11 cellular contexts compared by ENCODE assay signal in the genomic region with DNA sequence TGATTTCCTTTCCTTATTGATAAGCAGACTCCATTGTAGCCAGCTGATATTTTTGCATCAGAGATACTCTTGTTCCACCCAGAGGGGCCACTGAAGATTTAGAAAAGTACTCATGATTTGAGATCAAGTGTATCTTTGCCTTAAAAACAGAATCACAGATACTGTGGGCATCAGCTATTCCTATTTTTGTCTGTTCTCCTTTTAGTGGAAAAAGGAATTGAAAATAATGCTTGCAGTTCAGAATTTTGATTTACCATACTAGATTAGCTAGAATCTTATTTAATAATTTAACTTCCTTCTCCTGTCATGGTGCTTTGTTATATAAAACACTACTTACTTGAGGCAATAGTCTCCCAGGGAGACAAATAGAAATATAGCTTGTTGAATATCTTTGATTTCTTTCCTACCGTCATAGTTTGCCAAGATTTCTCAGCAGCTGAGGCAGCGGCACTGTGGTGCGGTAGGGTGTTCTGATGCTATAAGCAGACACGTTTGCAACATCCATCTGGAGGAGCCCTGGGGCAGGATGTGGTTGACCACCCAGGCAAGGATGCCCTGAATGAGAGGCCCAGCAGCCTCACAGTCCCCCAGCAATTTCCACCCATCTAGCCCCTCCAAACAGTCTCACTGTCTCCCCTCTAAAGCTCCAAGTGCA. TPM values are rescaled to one million over a fixed set of nuclear protein-coding genes. Genes with fewer than 3 reads are reported as not detected.
DNase-seq lines count a peak whose midpoint lies in the region; ATAC-seq, FAIRE-seq and TF ChIP-seq lines count a peak whose summit lies in the region.
"Had no signal": no experiment of that assay in that cellular context is flagged by ENCODE, and none has a peak within 500 bp of the region (broad histone marks: within the 10 kb centered on the region; RNA-seq: fewer than 3 reads in every experiment).

No MANE protein-coding gene starts in this region.

- in situ Hi-C loops in GM12878 (cut with MboI), result no loop called here

- H4K20me1 ChIP-seq in GM12878 (ENCODE audit: control insufficient read depth, insufficient read depth), result no peaks in the 10 kb centered on the region

- no peak overlapping the region for H2AFZ ChIP-seq in GM12878 (ENCODE audit: control insufficient read depth, low read depth, low read length)

- no peak overlapping the region for H3K9ac ChIP-seq in GM12878 (ENCODE audit: control insufficient read depth, insufficient read depth, low read length)

- no peak overlapping the region for H3K4me3 Mint-ChIP-seq in CD4-positive, alpha-beta T cell
- H3K4me3 Mint-ChIP-seq: activated B cell treated with CpG ODN at 0.5 μM for 24 hours, brain had no signal

- H3K27me3 ChIP-seq in GM12878 (replicated peaks in 1 of 2; ENCODE audit: control insufficient read depth in 2 of 2, insufficient read depth in 2 of 2, low read length in 1 of 2) (no peaks in the 10 kb centered on the region), psoas muscle (ENCODE audit: insufficient read depth in 3 of 3, low read length in 2 of 3) (no peaks in the 10 kb centered on the region)
- H3K27me3 ChIP-seq in CD4-positive, alpha-beta T cell (ENCODE audit: control insufficient read depth, insufficient read depth, low read length), result no peaks in the 10 kb centered on the region

- H3K36me3 ChIP-seq in GM12878 (ENCODE audit: control insufficient read depth in 2 of 2, insufficient read depth in 2 of 2, low read length in 1 of 2) (no peaks in the 10 kb centered on the region), psoas muscle (ENCODE audit: insufficient read depth in 1 of 2, low read depth in 1 of 2) (peaks cover 6 to 27% of the 10 kb centered on the region in 2 donors)

- no peak for DNase-seq in GM12878 (ENCODE audit: low read depth, low spot score)
- DNase-seq in psoas muscle, result no peak
- no peak for DNase-seq in CD4-positive, alpha-beta T cell
- no peak for DNase-seq in AG20443 (ENCODE audit: low spot score)
- DNase-seq: activated B cell treated with CpG ODN at 0.5 μM for 24 hours, NCI-H510A had no signal

- no peaks in the 10 kb centered on the region for H3K9me3 Mint-ChIP-seq in CD4-positive, alpha-beta T cell
- H3K9me3 Mint-ChIP-seq: activated B cell treated with CpG ODN at 0.5 μM for 24 hours, brain had no signal

- no peak overlapping the region for H3K27ac ChIP-seq in GM12878 (ENCODE audit: control insufficient read depth, insufficient read depth)
- no peak overlapping the region for H3K27ac ChIP-seq in psoas muscle
- H3K27ac ChIP-seq in CD4-positive, alpha-beta T cell (ENCODE audit: low read depth, low read length), result no peak overlapping the region

- POLR2A ChIA-PET in GM12878 (lab: Charles Lee), result interaction anchor here (0.6 kb wide), 1 partner anchor 162 kb away, joined by 4 read pairs; no protein-coding TSS in a partner anchor
- POLR2A ChIA-PET in CD4-positive, alpha-beta T cell (lab: Charles Lee), result interaction anchor here (1.0 kb wide), 1 partner anchor 46 kb away, joined by 4 read pairs; no protein-coding TSS in a partner anchor

- peaks cover 31% of the 10 kb centered on the region for H3K4me1 Mint-ChIP-seq in CD4-positive, alpha-beta T cell (ENCODE audit: low read depth)
- H3K4me1 Mint-ChIP-seq: brain had no signal

- SMC1A ChIA-PET in GM12878 (lab: Charles Lee; ENCODE audit: uncharacterized antibody, unreplicated experiment), result interaction anchor here (0.7 to 1.3 kb wide), 2 partner anchors 10 to 11 kb away, joined by 3 to 7 read pairs; no protein-coding TSS in a partner anchor

- no peak for TF ChIP-seq POLR2A in GM12878 (IDR thresholded peaks at IDR 0.05; ENCODE audit: low read depth, low read length)

- TF ChIP-seq EP300 in GM12878 (IDR thresholded peaks at IDR 0.05; ENCODE audit: borderline replicate concordance in 1 of 2, control insufficient read depth in 1 of 2, low read depth in 2 of 2, low read length in 2 of 2), result no peak

- H3K4me1 ChIP-seq in GM12878 (ENCODE audit: control insufficient read depth, insufficient read depth, low read length) (no peaks in the 10 kb centered on the region), psoas muscle (no peaks in the 10 kb centered on the region)

- intact Hi-C loops in GM12878 (cut with micrococcal nuclease; ENCODE audit: unreplicated experiment) (no loop called here), psoas muscle (cut with DNase I) (no loop called here)
- intact Hi-C loops in CD4-positive, alpha-beta T cell (cut with DNase I, micrococcal nuclease), result no loop called here

- CTCF ChIA-PET in GM12878 (lab: Yijun Ruan, JAX), result interaction anchor here (0.7 to 1.5 kb wide), 2 partner anchors 19 to 189 kb away, joined by 3 to 5 read pairs; no protein-coding TSS in a partner anchor
- CTCF ChIA-PET in CD4-positive, alpha-beta T cell (lab: Charles Lee), result no interaction called here

- no peaks in the 10 kb centered on the region for H3K9me3 ChIP-seq in GM12878 (replicated peaks; ENCODE audit: control insufficient read depth, insufficient read depth, low read length)
- no peaks in the 10 kb centered on the region for H3K9me3 ChIP-seq in psoas muscle
- no peaks in the 10 kb centered on the region for H3K9me3 ChIP-seq in CD4-positive, alpha-beta T cell (ENCODE audit: control insufficient read depth, low read length)

- no peak for FAIRE-seq in GM12878 (lab: Jason Lieb, UNC)

- H3K4me3 ChIP-seq in GM12878 (no peak overlapping the region), psoas muscle (no peak overlapping the region)

- no peaks in the 10 kb centered on the region for H3K79me2 ChIP-seq in GM12878 (ENCODE audit: control insufficient read depth, insufficient read depth, low read length)

- H3K36me3 Mint-ChIP-seq in CD4-positive, alpha-beta T cell (ENCODE audit: low read depth), result peaks cover 49% of the 10 kb centered on the region

- no peak overlapping the region for H3K4me2 ChIP-seq in GM12878 (ENCODE audit: control insufficient read depth, insufficient read depth)

- no peak overlapping the region for H3K27ac Mint-ChIP-seq in CD4-positive, alpha-beta T cell
- H3K27ac Mint-ChIP-seq: activated B cell treated with CpG ODN at 0.5 μM for 24 hours, brain had no signal

- ATAC-seq in GM19043 (IDR thresholded peaks at IDR 0.05; ENCODE audit: low read depth, unreplicated experiment) (peak; percentile 61), HG03565 (IDR thresholded peaks at IDR 0.05; ENCODE audit: unreplicated experiment) (peak; percentile 54), GM12878 (peak; percentile 31), psoas muscle (peak in 3 of 4 donors; percentile 3 to 37 (median 29)), GM19324 (IDR thresholded peaks at IDR 0.05; ENCODE audit: low FRiP score, unreplicated experiment) (no peak), GM18511 (IDR thresholded peaks at IDR 0.05; ENCODE audit: unreplicated experiment) (no peak)
- no peak for ATAC-seq in CD4-positive, alpha-beta T cell (ENCODE audit: poor library complexity)

- RAD21 ChIA-PET in GM12878 (lab: Charles Lee; ENCODE audit: unreplicated experiment), result interaction anchor here (1.2 kb wide), 1 partner anchor 17 kb away, joined by 3 read pairs; no protein-coding TSS in a partner anchor

- TF ChIP-seq RAD21 in GM12878 (IDR thresholded peaks at IDR 0.05; ENCODE audit: insufficient read depth, low read depth, low read length), result no peak

- 78% methylated on average over 4 of the region's 4 CpGs for WGBS in GM12878 (ENCODE audit: insufficient coverage, insufficient replicate concordance, low lambda C conversion rate, missing lambda C conversion rate)
- 78 to 92% (median 78%) methylated on average over 4 of the region's 4 CpGs for WGBS in psoas muscle, 3 donors

- no TSS peak for BruUV-seq in GM12878 (replicated peaks; lab: Mats Ljungman, UMichigan)

- no peaks in the 10 kb centered on the region for H3K27me3 Mint-ChIP-seq in CD4-positive, alpha-beta T cell
- H3K27me3 Mint-ChIP-seq: activated B cell treated with CpG ODN at 0.5 μM for 24 hours, brain had no signal

- TF ChIP-seq CTCF in GM12878 (IDR thresholded peaks at IDR 0.05 in 2 of 3, conservative IDR thresholded peaks at IDR 0.05 in 1 of 3; ENCODE audit: control insufficient read depth in 2 of 3, extremely low read depth in 1 of 3, insufficient read depth in 1 of 3, low read depth in 3 of 3, low read length in 3 of 3), result no peak
- TF ChIP-seq CTCF in psoas muscle (IDR thresholded peaks at IDR 0.05), result no peak
- no peak for TF ChIP-seq CTCF in CD4-positive, alpha-beta T cell (IDR thresholded peaks at IDR 0.05)

TF ChIP-seq in GM12878, 131 proteins besides CTCF, POLR2A, EP300 and RAD21:
- TF ChIP-seq ZSCAN29 (IDR thresholded peaks at IDR 0.05) (no peak), RUNX3 (IDR thresholded peaks at IDR 0.05; ENCODE audit: low read length) (peak; percentile 22; the same call in 1 of the 2 replicates)

RNA-seq across cellular contexts. Expression of a gene that starts 47.0 kb away (rescaled TPM):
- 19.9 and 20.3 TPM in 2 replicates for total RNA-seq in GM12878 (2013; cell fraction: nucleolus; rRNA removed)
- total RNA-seq in GM12878 (2014; rRNA removed) (18.8 and 22.5 TPM in 2 replicates), GM12878 (2014; rRNA removed; fragmentation: Illumina TruSeq; extraction: Trizol) (25.5 and 26.3 TPM in 2 replicates), GM12878 (2021) (35.1 and 38.5 TPM in 2 replicates), psoas muscle (10 to 100 TPM; 11.1 to 35.7 (median 20.4) TPM)
- 4.9 TPM for polyA plus RNA-seq in GM12878 (2011; ENCODE audit: low read depth)
- polyA plus RNA-seq in GM12878 (2011; rRNA removed) (32.6 and 43.0 TPM in 2 replicates), GM12878 (2014; fragmentation: Illumina TruSeq; extraction: Trizol) (18.9 and 24.0 TPM in 2 replicates), GM12878 (2014; fragmentation: Nextera tagmentation; extraction: Ambion mirVana) (1 to 10 TPM; 5.8 to 6.0 TPM), GM12878 (2014; rRNA removed) (9.1 and 11.0 TPM in 2 replicates), GM12878 (2016; fragmentation: Nextera tagmentation; extraction: Ambion mirVana) (1 to 10 TPM; 3.5 to 4.2 TPM), psoas muscle (10 to 100 TPM in 1 of 3 donors, 1 to 10 TPM in 2; 3.8 to 11.4 (median 5.2) TPM)
- polyA plus RNA-seq in GM12878 (2011; cell fraction: cytosol; rRNA removed), result 11.9 and 13.7 TPM in 2 replicates
- 9.6 and 23.0 TPM in 2 replicates for polyA plus RNA-seq in GM12878 (2011; cell fraction: nucleus; rRNA removed)
- 10.9 and 12.4 TPM in 2 replicates for polyA plus RNA-seq in GM12878 (2012)
- polyA minus RNA-seq in GM12878 (2011; rRNA and poly(A)+ RNA removed), result 44.0 and 49.4 TPM in 2 replicates
- 21.9 and 25.7 TPM in 2 replicates for polyA minus RNA-seq in GM12878 (2011; cell fraction: cytosol; rRNA and poly(A)+ RNA removed)
- 27.8 and 40.3 TPM in 2 replicates for polyA minus RNA-seq in GM12878 (2011; cell fraction: nucleus; rRNA and poly(A)+ RNA removed)
- 10 to 100 TPM in 1 of 2 experiments, 1 to 10 TPM in 1; 8.2 to 11.1 TPM for total RNA-seq in CD4-positive, alpha-beta T cell

Comparison
In these comparisons a context has a peak if more than half of its experiments do, and no peak if none do; other contexts are left out.
1. ATAC-seq: peak in GM19043 (single experiment), HG03565 (single experiment), GM12878 (single experiment) and psoas muscle (3 of 4); none in CD4-positive, alpha-beta T cell (single experiment), GM19324 (single experiment) and GM18511 (single experiment).